ENCODE assay signal across 1 cellular context in the genomic region with DNA sequence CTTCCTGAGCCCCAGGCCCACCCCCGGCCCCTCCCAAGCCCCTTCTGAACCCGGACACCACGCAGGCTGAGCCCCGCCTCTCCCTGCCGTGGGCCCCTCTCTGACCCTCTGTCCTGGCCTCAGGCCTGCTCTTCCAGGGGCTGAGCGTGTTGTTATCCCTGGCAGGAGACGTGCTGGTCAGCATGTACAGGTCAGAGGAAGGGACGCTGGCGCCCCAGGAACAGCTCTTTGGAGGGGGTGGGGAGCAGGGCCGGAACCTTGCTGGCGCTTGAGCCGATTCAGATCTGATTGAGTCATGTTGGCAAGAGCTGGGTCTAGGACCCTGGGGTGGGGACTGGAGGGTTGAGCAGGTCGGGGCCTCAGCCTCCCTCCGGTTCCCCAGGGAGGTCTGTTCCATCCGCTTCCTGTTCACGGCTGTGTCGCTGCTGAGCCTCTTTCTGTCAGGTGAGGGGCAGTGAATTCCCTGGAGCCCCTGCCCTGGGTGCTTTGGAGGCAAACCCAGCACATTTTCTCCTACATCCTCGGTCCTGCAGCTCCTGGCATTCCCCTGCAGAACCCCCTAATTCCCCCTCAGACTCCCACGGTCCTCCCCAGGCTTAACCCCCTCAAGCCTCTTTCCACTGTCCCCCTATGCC.
TF ChIP-seq lines count a peak whose summit lies in the region.

No MANE protein-coding gene starts in this region.

TF ChIP-seq in GM12878, 131 proteins besides CTCF, POLR2A, EP300 and RAD21 (continues in another document):
- TF ChIP-seq NR2F1 (conservative IDR thresholded peaks at IDR 0.05) (0 out of 2 replicates have a peak, but pooled peaks have one; percentile 48), TCF3 (IDR thresholded peaks at IDR 0.05; ENCODE audit: borderline replicate concordance, insufficient read depth, low read depth, low read length) (no peak), SIN3A (IDR thresholded peaks at IDR 0.05; ENCODE audit: low read depth, low read length) (no peak), SMARCA5 (IDR thresholded peaks at IDR 0.05) (no peak), MTA3 (IDR thresholded peaks at IDR 0.05; ENCODE audit: borderline replicate concordance, low read length) (no peak), ZSCAN29 (IDR thresholded peaks at IDR 0.05) (no peak), DPF2 (IDR thresholded peaks at IDR 0.05) (peak; percentile 18; the same call in 1 of the 2 replicates), ZNF274 (IDR thresholded peaks at IDR 0.05; ENCODE audit: insufficient read depth, insufficient read length) (no peak), IKZF1 (conservative IDR thresholded peaks at IDR 0.05) (peak; percentile 40), PAX5 (IDR thresholded peaks at IDR 0.05; ENCODE audit: borderline replicate concordance, low read depth, low read length) (peak; percentile 41; the same call in 1 of the 2 replicates), IKZF2 (IDR thresholded peaks at IDR 0.05) (peak in 1 of 2 experiments; percentile 31; a peak in 1 of 4 replicates), BHLHE40 (IDR thresholded peaks at IDR 0.05; ENCODE audit: borderline replicate concordance in 1 of 2, low read depth in 2 of 2, low read length in 1 of 2) (peak; percentile 28 to 48; a peak in 1 of 4 replicates), SPI1 (IDR thresholded peaks at IDR 0.05; ENCODE audit: borderline replicate concordance, insufficient read depth, low read depth, low read length) (peak; percentile 18; the same call in 1 of the 2 replicates), SP1 (IDR thresholded peaks at IDR 0.05; ENCODE audit: low read depth, low read length) (no peak), NBN (IDR thresholded peaks at IDR 0.05) (no peak), TARDBP (IDR thresholded peaks at IDR 0.05; ENCODE audit: borderline replicate concordance) (no peak), KLF5 (IDR thresholded peaks at IDR 0.05; ENCODE audit: partially characterized antibody) (no peak), LARP7 (IDR thresholded peaks at IDR 0.05) (no peak; the same call in 1 of the 2 replicates), ESRRA (IDR thresholded peaks at IDR 0.05; ENCODE audit: low read length) (no peak; the same call in 1 of the 2 replicates), TCF12 (IDR thresholded peaks at IDR 0.05; ENCODE audit: low read depth, low read length) (no peak), SUZ12 (IDR thresholded peaks at IDR 0.05; ENCODE audit: unreplicated experiment) (no peak), MEF2A (IDR thresholded peaks at IDR 0.05; ENCODE audit: insufficient read depth, low read depth, low read length) (no peak), IRF4 (IDR thresholded peaks at IDR 0.05; ENCODE audit: low read depth, low read length) (0 out of 2 replicates have a peak, but pooled peaks have one; percentile 7), HCFC1 (IDR thresholded peaks at IDR 0.05; ENCODE audit: low read length) (no peak), ZNF217 (IDR thresholded peaks at IDR 0.05) (no peak), NFIC (IDR thresholded peaks at IDR 0.05; ENCODE audit: low read depth, low read length) (no peak), CBX5 (IDR thresholded peaks at IDR 0.05; ENCODE audit: low read depth) (no peak), GABPA (IDR thresholded peaks at IDR 0.05; ENCODE audit: low read depth) (no peak), MYC (IDR thresholded peaks at IDR 0.05; ENCODE audit: insufficient read depth, insufficient read length, insufficient replicate concordance, low read length, severe bottlenecking) (no peak)
- TF ChIP-seq, protein P1, sequence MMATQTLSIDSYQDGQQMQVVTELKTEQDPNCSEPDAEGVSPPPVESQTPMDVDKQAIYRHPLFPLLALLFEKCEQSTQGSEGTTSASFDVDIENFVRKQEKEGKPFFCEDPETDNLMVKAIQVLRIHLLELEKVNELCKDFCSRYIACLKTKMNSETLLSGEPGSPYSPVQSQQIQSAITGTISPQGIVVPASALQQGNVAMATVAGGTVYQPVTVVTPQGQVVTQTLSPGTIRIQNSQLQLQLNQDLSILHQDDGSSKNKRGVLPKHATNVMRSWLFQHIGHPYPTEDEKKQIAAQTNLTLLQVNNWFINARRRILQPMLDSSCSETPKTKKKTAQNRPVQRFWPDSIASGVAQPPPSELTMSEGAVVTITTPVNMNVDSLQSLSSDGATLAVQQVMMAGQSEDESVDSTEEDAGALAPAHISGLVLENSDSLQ (IDR thresholded peaks at IDR 0.05): no peak
- TF ChIP-seq, protein P2, sequence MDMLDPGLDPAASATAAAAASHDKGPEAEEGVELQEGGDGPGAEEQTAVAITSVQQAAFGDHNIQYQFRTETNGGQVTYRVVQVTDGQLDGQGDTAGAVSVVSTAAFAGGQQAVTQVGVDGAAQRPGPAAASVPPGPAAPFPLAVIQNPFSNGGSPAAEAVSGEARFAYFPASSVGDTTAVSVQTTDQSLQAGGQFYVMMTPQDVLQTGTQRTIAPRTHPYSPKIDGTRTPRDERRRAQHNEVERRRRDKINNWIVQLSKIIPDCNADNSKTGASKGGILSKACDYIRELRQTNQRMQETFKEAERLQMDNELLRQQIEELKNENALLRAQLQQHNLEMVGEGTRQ (IDR thresholded peaks at IDR 0.05; ENCODE audit: borderline replicate concordance, low read depth, low read length): no peak
- TF ChIP-seq, protein P3, sequence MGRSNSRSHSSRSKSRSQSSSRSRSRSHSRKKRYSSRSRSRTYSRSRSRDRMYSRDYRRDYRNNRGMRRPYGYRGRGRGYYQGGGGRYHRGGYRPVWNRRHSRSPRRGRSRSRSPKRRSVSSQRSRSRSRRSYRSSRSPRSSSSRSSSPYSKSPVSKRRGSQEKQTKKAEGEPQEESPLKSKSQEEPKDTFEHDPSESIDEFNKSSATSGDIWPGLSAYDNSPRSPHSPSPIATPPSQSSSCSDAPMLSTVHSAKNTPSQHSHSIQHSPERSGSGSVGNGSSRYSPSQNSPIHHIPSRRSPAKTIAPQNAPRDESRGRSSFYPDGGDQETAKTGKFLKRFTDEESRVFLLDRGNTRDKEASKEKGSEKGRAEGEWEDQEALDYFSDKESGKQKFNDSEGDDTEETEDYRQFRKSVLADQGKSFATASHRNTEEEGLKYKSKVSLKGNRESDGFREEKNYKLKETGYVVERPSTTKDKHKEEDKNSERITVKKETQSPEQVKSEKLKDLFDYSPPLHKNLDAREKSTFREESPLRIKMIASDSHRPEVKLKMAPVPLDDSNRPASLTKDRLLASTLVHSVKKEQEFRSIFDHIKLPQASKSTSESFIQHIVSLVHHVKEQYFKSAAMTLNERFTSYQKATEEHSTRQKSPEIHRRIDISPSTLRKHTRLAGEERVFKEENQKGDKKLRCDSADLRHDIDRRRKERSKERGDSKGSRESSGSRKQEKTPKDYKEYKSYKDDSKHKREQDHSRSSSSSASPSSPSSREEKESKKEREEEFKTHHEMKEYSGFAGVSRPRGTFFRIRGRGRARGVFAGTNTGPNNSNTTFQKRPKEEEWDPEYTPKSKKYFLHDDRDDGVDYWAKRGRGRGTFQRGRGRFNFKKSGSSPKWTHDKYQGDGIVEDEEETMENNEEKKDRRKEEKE (IDR thresholded peaks at IDR 0.05): no peak
- TF ChIP-seq, protein P4, sequence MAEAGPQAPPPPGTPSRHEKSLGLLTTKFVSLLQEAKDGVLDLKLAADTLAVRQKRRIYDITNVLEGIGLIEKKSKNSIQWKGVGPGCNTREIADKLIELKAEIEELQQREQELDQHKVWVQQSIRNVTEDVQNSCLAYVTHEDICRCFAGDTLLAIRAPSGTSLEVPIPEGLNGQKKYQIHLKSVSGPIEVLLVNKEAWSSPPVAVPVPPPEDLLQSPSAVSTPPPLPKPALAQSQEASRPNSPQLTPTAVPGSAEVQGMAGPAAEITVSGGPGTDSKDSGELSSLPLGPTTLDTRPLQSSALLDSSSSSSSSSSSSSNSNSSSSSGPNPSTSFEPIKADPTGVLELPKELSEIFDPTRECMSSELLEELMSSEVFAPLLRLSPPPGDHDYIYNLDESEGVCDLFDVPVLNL (IDR thresholded peaks at IDR 0.05; ENCODE audit: low read depth, low read length): no peak
- TF ChIP-seq, protein P5, sequence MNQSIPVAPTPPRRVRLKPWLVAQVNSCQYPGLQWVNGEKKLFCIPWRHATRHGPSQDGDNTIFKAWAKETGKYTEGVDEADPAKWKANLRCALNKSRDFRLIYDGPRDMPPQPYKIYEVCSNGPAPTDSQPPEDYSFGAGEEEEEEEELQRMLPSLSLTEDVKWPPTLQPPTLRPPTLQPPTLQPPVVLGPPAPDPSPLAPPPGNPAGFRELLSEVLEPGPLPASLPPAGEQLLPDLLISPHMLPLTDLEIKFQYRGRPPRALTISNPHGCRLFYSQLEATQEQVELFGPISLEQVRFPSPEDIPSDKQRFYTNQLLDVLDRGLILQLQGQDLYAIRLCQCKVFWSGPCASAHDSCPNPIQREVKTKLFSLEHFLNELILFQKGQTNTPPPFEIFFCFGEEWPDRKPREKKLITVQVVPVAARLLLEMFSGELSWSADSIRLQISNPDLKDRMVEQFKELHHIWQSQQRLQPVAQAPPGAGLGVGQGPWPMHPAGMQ (IDR thresholded peaks at IDR 0.05; ENCODE audit: borderline replicate concordance): no peak
- TF ChIP-seq, protein P6, sequence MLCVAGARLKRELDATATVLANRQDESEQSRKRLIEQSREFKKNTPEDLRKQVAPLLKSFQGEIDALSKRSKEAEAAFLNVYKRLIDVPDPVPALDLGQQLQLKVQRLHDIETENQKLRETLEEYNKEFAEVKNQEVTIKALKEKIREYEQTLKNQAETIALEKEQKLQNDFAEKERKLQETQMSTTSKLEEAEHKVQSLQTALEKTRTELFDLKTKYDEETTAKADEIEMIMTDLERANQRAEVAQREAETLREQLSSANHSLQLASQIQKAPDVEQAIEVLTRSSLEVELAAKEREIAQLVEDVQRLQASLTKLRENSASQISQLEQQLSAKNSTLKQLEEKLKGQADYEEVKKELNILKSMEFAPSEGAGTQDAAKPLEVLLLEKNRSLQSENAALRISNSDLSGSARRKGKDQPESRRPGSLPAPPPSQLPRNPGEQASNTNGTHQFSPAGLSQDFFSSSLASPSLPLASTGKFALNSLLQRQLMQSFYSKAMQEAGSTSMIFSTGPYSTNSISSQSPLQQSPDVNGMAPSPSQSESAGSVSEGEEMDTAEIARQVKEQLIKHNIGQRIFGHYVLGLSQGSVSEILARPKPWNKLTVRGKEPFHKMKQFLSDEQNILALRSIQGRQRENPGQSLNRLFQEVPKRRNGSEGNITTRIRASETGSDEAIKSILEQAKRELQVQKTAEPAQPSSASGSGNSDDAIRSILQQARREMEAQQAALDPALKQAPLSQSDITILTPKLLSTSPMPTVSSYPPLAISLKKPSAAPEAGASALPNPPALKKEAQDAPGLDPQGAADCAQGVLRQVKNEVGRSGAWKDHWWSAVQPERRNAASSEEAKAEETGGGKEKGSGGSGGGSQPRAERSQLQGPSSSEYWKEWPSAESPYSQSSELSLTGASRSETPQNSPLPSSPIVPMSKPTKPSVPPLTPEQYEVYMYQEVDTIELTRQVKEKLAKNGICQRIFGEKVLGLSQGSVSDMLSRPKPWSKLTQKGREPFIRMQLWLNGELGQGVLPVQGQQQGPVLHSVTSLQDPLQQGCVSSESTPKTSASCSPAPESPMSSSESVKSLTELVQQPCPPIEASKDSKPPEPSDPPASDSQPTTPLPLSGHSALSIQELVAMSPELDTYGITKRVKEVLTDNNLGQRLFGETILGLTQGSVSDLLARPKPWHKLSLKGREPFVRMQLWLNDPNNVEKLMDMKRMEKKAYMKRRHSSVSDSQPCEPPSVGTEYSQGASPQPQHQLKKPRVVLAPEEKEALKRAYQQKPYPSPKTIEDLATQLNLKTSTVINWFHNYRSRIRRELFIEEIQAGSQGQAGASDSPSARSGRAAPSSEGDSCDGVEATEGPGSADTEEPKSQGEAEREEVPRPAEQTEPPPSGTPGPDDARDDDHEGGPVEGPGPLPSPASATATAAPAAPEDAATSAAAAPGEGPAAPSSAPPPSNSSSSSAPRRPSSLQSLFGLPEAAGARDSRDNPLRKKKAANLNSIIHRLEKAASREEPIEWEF (IDR thresholded peaks at IDR 0.05; ENCODE audit: insufficient replicate concordance, low read depth, low read length): no peak
- TF ChIP-seq, protein P7, sequence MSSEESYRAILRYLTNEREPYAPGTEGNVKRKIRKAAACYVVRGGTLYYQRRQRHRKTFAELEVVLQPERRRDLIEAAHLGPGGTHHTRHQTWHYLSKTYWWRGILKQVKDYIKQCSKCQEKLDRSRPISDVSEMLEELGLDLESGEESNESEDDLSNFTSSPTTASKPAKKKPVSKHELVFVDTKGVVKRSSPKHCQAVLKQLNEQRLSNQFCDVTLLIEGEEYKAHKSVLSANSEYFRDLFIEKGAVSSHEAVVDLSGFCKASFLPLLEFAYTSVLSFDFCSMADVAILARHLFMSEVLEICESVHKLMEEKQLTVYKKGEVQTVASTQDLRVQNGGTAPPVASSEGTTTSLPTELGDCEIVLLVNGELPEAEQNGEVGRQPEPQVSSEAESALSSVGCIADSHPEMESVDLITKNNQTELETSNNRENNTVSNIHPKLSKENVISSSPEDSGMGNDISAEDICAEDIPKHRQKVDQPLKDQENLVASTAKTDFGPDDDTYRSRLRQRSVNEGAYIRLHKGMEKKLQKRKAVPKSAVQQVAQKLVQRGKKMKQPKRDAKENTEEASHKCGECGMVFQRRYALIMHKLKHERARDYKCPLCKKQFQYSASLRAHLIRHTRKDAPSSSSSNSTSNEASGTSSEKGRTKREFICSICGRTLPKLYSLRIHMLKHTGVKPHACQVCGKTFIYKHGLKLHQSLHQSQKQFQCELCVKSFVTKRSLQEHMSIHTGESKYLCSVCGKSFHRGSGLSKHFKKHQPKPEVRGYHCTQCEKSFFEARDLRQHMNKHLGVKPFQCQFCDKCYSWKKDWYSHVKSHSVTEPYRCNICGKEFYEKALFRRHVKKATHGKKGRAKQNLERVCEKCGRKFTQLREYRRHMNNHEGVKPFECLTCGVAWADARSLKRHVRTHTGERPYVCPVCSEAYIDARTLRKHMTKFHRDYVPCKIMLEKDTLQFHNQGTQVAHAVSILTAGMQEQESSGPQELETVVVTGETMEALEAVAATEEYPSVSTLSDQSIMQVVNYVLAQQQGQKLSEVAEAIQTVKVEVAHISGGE (CRISPR knock-in tag; IDR thresholded peaks at IDR 0.05): no peak
- TF ChIP-seq, protein P8, sequence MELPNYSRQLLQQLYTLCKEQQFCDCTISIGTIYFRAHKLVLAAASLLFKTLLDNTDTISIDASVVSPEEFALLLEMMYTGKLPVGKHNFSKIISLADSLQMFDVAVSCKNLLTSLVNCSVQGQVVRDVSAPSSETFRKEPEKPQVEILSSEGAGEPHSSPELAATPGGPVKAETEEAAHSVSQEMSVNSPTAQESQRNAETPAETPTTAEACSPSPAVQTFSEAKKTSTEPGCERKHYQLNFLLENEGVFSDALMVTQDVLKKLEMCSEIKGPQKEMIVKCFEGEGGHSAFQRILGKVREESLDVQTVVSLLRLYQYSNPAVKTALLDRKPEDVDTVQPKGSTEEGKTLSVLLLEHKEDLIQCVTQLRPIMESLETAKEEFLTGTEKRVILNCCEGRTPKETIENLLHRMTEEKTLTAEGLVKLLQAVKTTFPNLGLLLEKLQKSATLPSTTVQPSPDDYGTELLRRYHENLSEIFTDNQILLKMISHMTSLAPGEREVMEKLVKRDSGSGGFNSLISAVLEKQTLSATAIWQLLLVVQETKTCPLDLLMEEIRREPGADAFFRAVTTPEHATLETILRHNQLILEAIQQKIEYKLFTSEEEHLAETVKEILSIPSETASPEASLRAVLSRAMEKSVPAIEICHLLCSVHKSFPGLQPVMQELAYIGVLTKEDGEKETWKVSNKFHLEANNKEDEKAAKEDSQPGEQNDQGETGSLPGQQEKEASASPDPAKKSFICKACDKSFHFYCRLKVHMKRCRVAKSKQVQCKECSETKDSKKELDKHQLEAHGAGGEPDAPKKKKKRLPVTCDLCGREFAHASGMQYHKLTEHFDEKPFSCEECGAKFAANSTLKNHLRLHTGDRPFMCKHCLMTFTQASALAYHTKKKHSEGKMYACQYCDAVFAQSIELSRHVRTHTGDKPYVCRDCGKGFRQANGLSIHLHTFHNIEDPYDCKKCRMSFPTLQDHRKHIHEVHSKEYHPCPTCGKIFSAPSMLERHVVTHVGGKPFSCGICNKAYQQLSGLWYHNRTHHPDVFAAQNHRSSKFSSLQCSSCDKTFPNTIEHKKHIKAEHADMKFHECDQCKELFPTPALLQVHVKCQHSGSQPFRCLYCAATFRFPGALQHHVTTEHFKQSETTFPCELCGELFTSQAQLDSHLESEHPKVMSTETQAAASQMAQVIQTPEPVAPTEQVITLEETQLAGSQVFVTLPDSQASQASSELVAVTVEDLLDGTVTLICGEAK (IDR thresholded peaks at IDR 0.05; ENCODE audit: borderline replicate concordance): 0 out of 2 replicates have a peak, but pooled peaks have one; percentile 20
